In genomic region chr6:37788259-37788658, GRCh38 we compare ENCODE assay signal across 23 cellular contexts. TPM values are rescaled to one million over a fixed set of nuclear protein-coding genes. Genes with fewer than 3 reads are reported as not detected.
DNase-seq lines count a peak whose midpoint lies in the region; ATAC-seq, FAIRE-seq and TF ChIP-seq lines count a peak whose summit lies in the region.
"Had no signal": no experiment of that assay in that cellular context is flagged by ENCODE, and none has a peak within 500 bp of the region (broad histone marks: within the 10 kb centered on the region; RNA-seq: fewer than 3 reads in every experiment).

No MANE protein-coding gene starts in this region.

- no peaks in the 10 kb centered on the region for H3K9me3 ChIP-seq in A549
- H3K9me3 ChIP-seq in RWPE2 (ENCODE audit: severe bottlenecking) = no peaks in the 10 kb centered on the region
- H3K9me3 ChIP-seq: adrenal gland, BLaER1, Caco-2, gastroesophageal sphincter, neutrophil, prostate gland had no signal

- FAIRE-seq in A549 (lab: Jason Lieb, UNC) = no peak
- FAIRE-seq: GM12891 had no signal

- H3K27ac ChIP-seq in A549 (no peak overlapping the region), RWPE2 (ENCODE audit: poor library complexity, severe bottlenecking) (no peak overlapping the region)
- H3K27ac ChIP-seq: adrenal gland, BLaER1, gastroesophageal sphincter, neutrophil, prostate gland had no signal

- TF ChIP-seq RAD21 in A549 (conservative IDR thresholded peaks at IDR 0.05 in 1 of 2, IDR thresholded peaks at IDR 0.05 in 1 of 2) = no peak

- no peaks in the 10 kb centered on the region for H3K27me3 ChIP-seq in RWPE2 (ENCODE audit: insufficient read depth, poor library complexity, severe bottlenecking)
- H3K27me3 ChIP-seq: adrenal gland, gastroesophageal sphincter had no signal

- TF ChIP-seq CTCF in A549 (IDR thresholded peaks at IDR 0.05) = no peak
- no peak for TF ChIP-seq CTCF in RWPE2 (IDR thresholded peaks at IDR 0.05; ENCODE audit: poor library complexity, severe bottlenecking)

- WGBS in A549 (ENCODE audit: missing lambda C conversion rate) = 83% methylated on average over 2 of the region's 2 CpGs

- POLR2A ChIA-PET in A549 (lab: Yijun Ruan, JAX) = no interaction called here

- H3K4me3 ChIP-seq in A549 (no peak overlapping the region), RWPE2 (ENCODE audit: severe bottlenecking) (no peak overlapping the region)
- H3K4me3 ChIP-seq: adrenal gland, BLaER1, gastroesophageal sphincter, prostate gland had no signal

- H3K4me1 ChIP-seq in A549 = peaks cover 16% of the 10 kb centered on the region
- peaks cover 20% of the 10 kb centered on the region for H3K4me1 ChIP-seq in RWPE2 (ENCODE audit: insufficient read depth, poor library complexity, severe bottlenecking)

- 0 out of 3 replicates have a peak overlapping the region, but pooled peaks have one; percentile 19 for H3K4me2 ChIP-seq in A549
- H3K4me2 ChIP-seq: BLaER1 had no signal

- no peak for TF ChIP-seq POLR2A in A549 (IDR thresholded peaks at IDR 0.05; ENCODE audit: low read length)

- H3K36me3 ChIP-seq in RWPE2 (ENCODE audit: low read depth) = no peaks in the 10 kb centered on the region
- H3K36me3 ChIP-seq: adrenal gland, BLaER1, gastroesophageal sphincter, neutrophil, prostate gland had no signal

- ATAC-seq in A549 = no peak
- peak; percentile 20; the same call in 1 of the 3 replicates for ATAC-seq in RWPE2 (ENCODE audit: low read depth)
- no peak for ATAC-seq in HG02678 (IDR thresholded peaks at IDR 0.05; ENCODE audit: unreplicated experiment)
- ATAC-seq: gastroesophageal sphincter had no signal

- no peak for TF ChIP-seq EP300 in A549 (IDR thresholded peaks at IDR 0.05)

- CTCF ChIA-PET in A549 (lab: Yijun Ruan, JAX) = no interaction called here

- DNase-seq in A549 (ENCODE audit: low read depth in 1 of 2, low spot score in 1 of 2) = no peak
- DNase-seq in HS-27A (ENCODE audit: low read depth) = peak; percentile 56
- no peak for DNase-seq in RWPE2 (ENCODE audit: low spot score)
- peak; percentile 73 for DNase-seq in islet precursor cell
- no peak for DNase-seq in inferior parietal cortex (ENCODE audit: extremely low spot score)
- no peak for DNase-seq in stimulated activated CD8-positive, alpha-beta memory T cell treated with anti-CD3 and anti-CD28 coated beads, Interleukin-4, amount 100 ng/mL, for 48 hours
- no peak for DNase-seq in CD1c-positive myeloid dendritic cell (ENCODE audit: extremely low spot score)
- DNase-seq: activated CD4-positive, alpha-beta T cell treated with anti-CD3 and anti-CD28 coated beads for 1 hour; adrenal gland; Caco-2; DMS79; GOT3; hypothalamus; MM.1S; NCI-H1417 treated with DMSO at 0.1 percent for 48 hours; NCI-H2081 treated with DMSO at 0.1 percent for 48 hours; T-helper 1 cell had no signal

TF ChIP-seq in A549, 52 proteins besides CTCF, POLR2A, EP300 and RAD21:
- no peak for TF ChIP-seq CHD2 (IDR thresholded peaks at IDR 0.05; ENCODE audit: low read length, partially characterized antibody)
- no peak for TF ChIP-seq PBX3 (IDR thresholded peaks at IDR 0.05)
- TF ChIP-seq REST (IDR thresholded peaks at IDR 0.05) = no peak
- TF ChIP-seq, protein P1, sequence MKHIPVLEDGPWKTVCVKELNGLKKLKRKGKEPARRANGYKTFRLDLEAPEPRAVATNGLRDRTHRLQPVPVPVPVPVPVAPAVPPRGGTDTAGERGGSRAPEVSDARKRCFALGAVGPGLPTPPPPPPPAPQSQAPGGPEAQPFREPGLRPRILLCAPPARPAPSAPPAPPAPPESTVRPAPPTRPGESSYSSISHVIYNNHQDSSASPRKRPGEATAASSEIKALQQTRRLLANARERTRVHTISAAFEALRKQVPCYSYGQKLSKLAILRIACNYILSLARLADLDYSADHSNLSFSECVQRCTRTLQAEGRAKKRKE (CRISPR knock-in tag; IDR thresholded peaks at IDR 0.05; ENCODE audit: low read depth) = no peak
- TF ChIP-seq RCOR1 (IDR thresholded peaks at IDR 0.05; ENCODE audit: low read depth, low read length) = no peak
- no peak for TF ChIP-seq KDM5A (IDR thresholded peaks at IDR 0.05)
- no peak for TF ChIP-seq ESRRA (IDR thresholded peaks at IDR 0.05; ENCODE audit: borderline replicate concordance, low read length)
- no peak for TF ChIP-seq SMC3 (IDR thresholded peaks at IDR 0.05)
- no peak for TF ChIP-seq TFCP2L1 (CRISPR knock-in tag; IDR thresholded peaks at IDR 0.05)
- no peak for TF ChIP-seq ELK1 (IDR thresholded peaks at IDR 0.05; ENCODE audit: low read depth, low read length)
- TF ChIP-seq, protein P2, sequence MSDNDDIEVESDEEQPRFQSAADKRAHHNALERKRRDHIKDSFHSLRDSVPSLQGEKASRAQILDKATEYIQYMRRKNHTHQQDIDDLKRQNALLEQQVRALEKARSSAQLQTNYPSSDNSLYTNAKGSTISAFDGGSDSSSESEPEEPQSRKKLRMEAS (IDR thresholded peaks at IDR 0.05) = no peak
- TF ChIP-seq ZSCAN20 (CRISPR knock-in tag; IDR thresholded peaks at IDR 0.05) = no peak
- TF ChIP-seq JUNB (IDR thresholded peaks at IDR 0.05) = no peak
- TF ChIP-seq CEBPB (IDR thresholded peaks at IDR 0.05) = no peak

RNA-seq across cellular contexts. Expression of gene ZFAND3, which starts 31.3 kb away (rescaled TPM):
- polyA plus RNA-seq in A549 (2011; rRNA removed) (12.0 and 21.4 TPM in 2 replicates), A549 (2017; fragmentation: RNase III; extraction: RNeasy Plus Mini Kit Qiagen cat#74134 plus additional on column Dnase treatment) (50.0 to 53.4 TPM (median 52.4 TPM) in 3 replicates)
- 7.9 and 10.6 TPM in 2 replicates for polyA plus RNA-seq in A549 (2012; cell fraction: cytosol; rRNA removed)
- 8.3 and 14.5 TPM in 2 replicates for polyA plus RNA-seq in A549 (2012; cell fraction: nucleus; rRNA removed)
- 19.3 and 27.2 TPM in 2 replicates for polyA minus RNA-seq in A549 (2011; rRNA and poly(A)+ RNA removed)

Comparison
In these comparisons a context has a peak if more than half of its experiments do, and no peak if none do; other contexts are left out.
1. DNase-seq: peak in HS-27A (single experiment) and islet precursor cell (single experiment); none in A549 (0 of 2), RWPE2 (single experiment), inferior parietal cortex (single experiment), stimulated activated CD8-positive, alpha-beta memory T cell treated with anti-CD3 and anti-CD28 coated beads, Interleukin-4, amount 100 ng/mL, for 48 hours (single experiment) and CD1c-positive myeloid dendritic cell (single experiment).